Comparison of ENCODE assay signal across 1 cellular context in genomic region chr1:111747282-111747734, GRCh38.
A peak's percentile ranks its signal among the peaks of the same experiment; 100 is the strongest.
TF ChIP-seq lines count a peak whose summit lies in the region.

No MANE protein-coding gene starts in this region.

TF ChIP-seq in GM12878, 131 proteins besides CTCF, POLR2A, EP300 and RAD21 (continued from another document):
- TF ChIP-seq, protein P1, sequence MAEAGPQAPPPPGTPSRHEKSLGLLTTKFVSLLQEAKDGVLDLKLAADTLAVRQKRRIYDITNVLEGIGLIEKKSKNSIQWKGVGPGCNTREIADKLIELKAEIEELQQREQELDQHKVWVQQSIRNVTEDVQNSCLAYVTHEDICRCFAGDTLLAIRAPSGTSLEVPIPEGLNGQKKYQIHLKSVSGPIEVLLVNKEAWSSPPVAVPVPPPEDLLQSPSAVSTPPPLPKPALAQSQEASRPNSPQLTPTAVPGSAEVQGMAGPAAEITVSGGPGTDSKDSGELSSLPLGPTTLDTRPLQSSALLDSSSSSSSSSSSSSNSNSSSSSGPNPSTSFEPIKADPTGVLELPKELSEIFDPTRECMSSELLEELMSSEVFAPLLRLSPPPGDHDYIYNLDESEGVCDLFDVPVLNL (IDR thresholded peaks at IDR 0.05; ENCODE audit: low read depth, low read length), result no peak
- TF ChIP-seq SRF (IDR thresholded peaks at IDR 0.05; ENCODE audit: low read depth in 2 of 2, low read length in 2 of 2) (no peak), HCFC1 (IDR thresholded peaks at IDR 0.05; ENCODE audit: low read length) (no peak), YBX1 (IDR thresholded peaks at IDR 0.05) (no peak), STAT1 (conservative IDR thresholded peaks at IDR 0.05) (no peak), RCOR1 (conservative IDR thresholded peaks at IDR 0.05; ENCODE audit: low read depth, low read length) (no peak), CREB1 (IDR thresholded peaks at IDR 0.05; ENCODE audit: low read depth) (peak; percentile 52; the same call in 1 of the 2 replicates), CHD2 (IDR thresholded peaks at IDR 0.05; ENCODE audit: borderline replicate concordance, low read depth, low read length) (no peak), SMC3 (IDR thresholded peaks at IDR 0.05; ENCODE audit: borderline replicate concordance, low read length) (peak; percentile 75), SPI1 (IDR thresholded peaks at IDR 0.05; ENCODE audit: borderline replicate concordance, insufficient read depth, low read depth, low read length) (no peak), FOXM1 (IDR thresholded peaks at IDR 0.05; ENCODE audit: low read depth, low read length) (no peak), ATF3 (IDR thresholded peaks at IDR 0.05; ENCODE audit: borderline replicate concordance, extremely low read depth, low read depth, low read length) (no peak), ATF2 (IDR thresholded peaks at IDR 0.05; ENCODE audit: low read length) (no peak), ZNF217 (IDR thresholded peaks at IDR 0.05) (no peak), CHD1 (IDR thresholded peaks at IDR 0.05; ENCODE audit: low read depth, low read length) (no peak), SIX5 (IDR thresholded peaks at IDR 0.05; ENCODE audit: low read depth, low read length, severe bottlenecking) (no peak), HSF1 (IDR thresholded peaks at IDR 0.05; ENCODE audit: low read depth, low read length) (no peak), MYC (IDR thresholded peaks at IDR 0.05; ENCODE audit: insufficient read depth, insufficient read length, insufficient replicate concordance, low read length, severe bottlenecking) (no peak), PAX8 (IDR thresholded peaks at IDR 0.05) (no peak), SMAD1 (IDR thresholded peaks at IDR 0.05; ENCODE audit: low read depth, partially characterized antibody) (no peak), SIN3A (IDR thresholded peaks at IDR 0.05; ENCODE audit: low read depth, low read length) (no peak), ZNF622 (IDR thresholded peaks at IDR 0.05) (no peak), LARP7 (IDR thresholded peaks at IDR 0.05) (no peak), NR2C1 (IDR thresholded peaks at IDR 0.05) (no peak), HDAC2 (IDR thresholded peaks at IDR 0.05) (no peak), SUPT20H (IDR thresholded peaks at IDR 0.05; ENCODE audit: borderline replicate concordance, control insufficient read depth, low read depth, low read length) (no peak), HDGF (IDR thresholded peaks at IDR 0.05) (no peak), ZBTB40 (IDR thresholded peaks at IDR 0.05; ENCODE audit: borderline replicate concordance) (no peak), RB1 (IDR thresholded peaks at IDR 0.05; ENCODE audit: borderline replicate concordance) (peak; percentile 63; the same call in 1 of the 2 replicates), ELK1 (IDR thresholded peaks at IDR 0.05; ENCODE audit: low read depth, low read length) (no peak), NR2C2 (IDR thresholded peaks at IDR 0.05; ENCODE audit: borderline replicate concordance, control insufficient read depth, insufficient read length, low read depth) (no peak), STAT3 (IDR thresholded peaks at IDR 0.05; ENCODE audit: low read depth, low read length) (no peak), RFX5 (IDR thresholded peaks at IDR 0.05; ENCODE audit: low read depth, low read length) (no peak)
- TF ChIP-seq, protein P2, sequence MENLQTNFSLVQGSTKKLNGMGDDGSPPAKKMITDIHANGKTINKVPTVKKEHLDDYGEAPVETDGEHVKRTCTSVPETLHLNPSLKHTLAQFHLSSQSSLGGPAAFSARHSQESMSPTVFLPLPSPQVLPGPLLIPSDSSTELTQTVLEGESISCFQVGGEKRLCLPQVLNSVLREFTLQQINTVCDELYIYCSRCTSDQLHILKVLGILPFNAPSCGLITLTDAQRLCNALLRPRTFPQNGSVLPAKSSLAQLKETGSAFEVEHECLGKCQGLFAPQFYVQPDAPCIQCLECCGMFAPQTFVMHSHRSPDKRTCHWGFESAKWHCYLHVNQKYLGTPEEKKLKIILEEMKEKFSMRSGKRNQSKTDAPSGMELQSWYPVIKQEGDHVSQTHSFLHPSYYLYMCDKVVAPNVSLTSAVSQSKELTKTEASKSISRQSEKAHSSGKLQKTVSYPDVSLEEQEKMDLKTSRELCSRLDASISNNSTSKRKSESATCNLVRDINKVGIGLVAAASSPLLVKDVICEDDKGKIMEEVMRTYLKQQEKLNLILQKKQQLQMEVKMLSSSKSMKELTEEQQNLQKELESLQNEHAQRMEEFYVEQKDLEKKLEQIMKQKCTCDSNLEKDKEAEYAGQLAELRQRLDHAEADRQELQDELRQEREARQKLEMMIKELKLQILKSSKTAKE (IDR thresholded peaks at IDR 0.05; ENCODE audit: low read depth, poor library complexity, severe bottlenecking), result no peak
- TF ChIP-seq, protein P3, sequence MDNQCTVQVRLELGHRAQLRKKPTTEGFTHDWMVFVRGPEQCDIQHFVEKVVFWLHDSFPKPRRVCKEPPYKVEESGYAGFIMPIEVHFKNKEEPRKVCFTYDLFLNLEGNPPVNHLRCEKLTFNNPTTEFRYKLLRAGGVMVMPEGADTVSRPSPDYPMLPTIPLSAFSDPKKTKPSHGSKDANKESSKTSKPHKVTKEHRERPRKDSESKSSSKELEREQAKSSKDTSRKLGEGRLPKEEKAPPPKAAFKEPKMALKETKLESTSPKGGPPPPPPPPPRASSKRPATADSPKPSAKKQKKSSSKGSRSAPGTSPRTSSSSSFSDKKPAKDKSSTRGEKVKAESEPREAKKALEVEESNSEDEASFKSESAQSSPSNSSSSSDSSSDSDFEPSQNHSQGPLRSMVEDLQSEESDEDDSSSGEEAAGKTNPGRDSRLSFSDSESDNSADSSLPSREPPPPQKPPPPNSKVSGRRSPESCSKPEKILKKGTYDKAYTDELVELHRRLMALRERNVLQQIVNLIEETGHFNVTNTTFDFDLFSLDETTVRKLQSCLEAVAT (IDR thresholded peaks at IDR 0.05), result no peak
